25 cellular contexts compared by ENCODE assay signal in the genomic region with DNA sequence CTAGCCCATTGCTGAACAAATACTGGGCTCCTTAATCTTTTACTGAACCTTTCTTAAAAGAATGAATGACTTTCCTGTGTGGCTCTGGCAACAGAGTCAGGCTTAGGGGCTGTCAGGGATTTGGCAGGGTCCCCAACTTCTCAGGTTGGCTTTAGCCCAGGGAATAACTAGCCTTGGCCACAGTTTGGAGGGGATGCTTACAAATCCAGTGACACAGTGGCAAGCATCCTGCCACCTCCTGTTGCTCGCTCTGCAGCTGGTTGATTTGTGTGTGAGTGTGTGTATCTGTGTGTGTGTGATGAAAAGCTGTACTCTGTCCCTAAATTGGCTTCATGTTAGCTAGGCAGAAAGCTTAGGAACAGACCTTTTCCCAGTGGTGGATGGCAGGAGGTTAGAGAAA. TPM values are rescaled to one million over a fixed set of nuclear protein-coding genes. Genes with fewer than 3 reads are reported as not detected.
DNase-seq lines count a peak whose midpoint lies in the region; ATAC-seq, FAIRE-seq and TF ChIP-seq lines count a peak whose summit lies in the region.
"Had no signal": no experiment of that assay in that cellular context is flagged by ENCODE, and none has a peak within 500 bp of the region (broad histone marks: within the 10 kb centered on the region; RNA-seq: fewer than 3 reads in every experiment).

No MANE protein-coding gene starts in this region.

- peak overlapping the region in 4 of 6 donors; percentile 37 to 99 (median 90) for H3K27ac Mint-ChIP-seq in immature natural killer cell
- peak overlapping the region; percentile 59 for H3K27ac Mint-ChIP-seq in stimulated activated memory B cell treated with anti-CD40 and anti-IgM and Interleukin-4, amounts not matched to agents 10 μg/mL and 1 μg/mL and 100 μg/mL, for 72 hours
- H3K27ac Mint-ChIP-seq: activated T-cell treated with anti-CD3 and anti-CD28 coated beads, Interleukin-2, amount 50 U/mL, for 24 hours had no signal

- DNase-seq in NCI-H748 (lab: John Stamatoyannopoulos, UW; ENCODE audit: unreplicated experiment) (peak; percentile 53), NCI-H748 treated with DMSO at 0.1 percent for 48 hours (lab: John Stamatoyannopoulos, UW) (no peak), NCI-H69 (lab: John Stamatoyannopoulos, UW) (peak; percentile 13), immature natural killer cell (no peak), mucosa of gallbladder (ENCODE audit: low spot score) (no peak), HTR-8/SVneo (ENCODE audit: insufficient read length, low spot score) (no peak), mucosa of descending colon (no peak)
- DNase-seq: activated CD8-positive, alpha-beta memory T cell treated with anti-CD3 and anti-CD28 coated beads for 24 hours; activated naive CD4-positive, alpha-beta T cell treated with Interleukin-2 at 50 U/mL for 16 hours; activated T-cell treated with anti-CD3 and anti-CD28 coated beads, Interleukin-2, amount 50 U/mL, for 24 hours; foreskin keratinocyte; GOT3; left lung; NCI-H1105 treated with DMSO at 0.1 percent for 48 hours; NCI-H2171 treated with DMSO at 0.1 percent for 48 hours; NCI-H82; occipital lobe; stimulated activated naive CD4-positive, alpha-beta T cell treated with Interleukin-2 at 50 U/mL for 16 hours; tibial artery had no signal

- H3K27me3 Mint-ChIP-seq in immature natural killer cell (ENCODE audit: low read depth in 3 of 3), result peaks cover 31 to 36% (median 32%) of the 10 kb centered on the region in 3 donors
- H3K27me3 Mint-ChIP-seq in stimulated activated memory B cell treated with anti-CD40 and anti-IgM and Interleukin-4, amounts not matched to agents 10 μg/mL and 1 μg/mL and 100 μg/mL, for 72 hours, result no peaks in the 10 kb centered on the region

- peaks cover 30% of the 10 kb centered on the region for H3K4me1 ChIP-seq in mucosa of descending colon (ENCODE audit: low read depth)
- H3K4me1 ChIP-seq: foreskin keratinocyte had no signal

- peaks cover 52 to 56% of the 10 kb centered on the region in 2 donors for H3K4me1 Mint-ChIP-seq in immature natural killer cell
- H3K4me1 Mint-ChIP-seq in stimulated activated memory B cell treated with anti-CD40 and anti-IgM and Interleukin-4, amounts not matched to agents 10 μg/mL and 1 μg/mL and 100 μg/mL, for 72 hours, result peaks cover 57% of the 10 kb centered on the region

- no peak overlapping the region for H3K4me3 Mint-ChIP-seq in immature natural killer cell
- no peak overlapping the region for H3K4me3 Mint-ChIP-seq in stimulated activated memory B cell treated with anti-CD40 and anti-IgM and Interleukin-4, amounts not matched to agents 10 μg/mL and 1 μg/mL and 100 μg/mL, for 72 hours
- H3K4me3 Mint-ChIP-seq: activated T-cell treated with anti-CD3 and anti-CD28 coated beads, Interleukin-2, amount 50 U/mL, for 24 hours had no signal

- no peak overlapping the region for H3K4me3 ChIP-seq in mucosa of descending colon
- H3K4me3 ChIP-seq: left lung, smooth muscle cell, tibial artery had no signal

- H3K36me3 ChIP-seq in mucosa of descending colon (ENCODE audit: low read depth), result no peaks in the 10 kb centered on the region
- H3K36me3 ChIP-seq: left lung, tibial artery had no signal

- H3K9me3 ChIP-seq in mucosa of descending colon, result no peaks in the 10 kb centered on the region
- H3K9me3 ChIP-seq: left lung, tibial artery had no signal

- intact Hi-C loops in mucosa of descending colon (cut with DNase I, micrococcal nuclease), result no loop called here

- H3K36me3 Mint-ChIP-seq in immature natural killer cell, result peaks cover 0 to 3% (median 0%) of the 10 kb centered on the region in 3 donors
- peaks cover 13% of the 10 kb centered on the region for H3K36me3 Mint-ChIP-seq in stimulated activated memory B cell treated with anti-CD40 and anti-IgM and Interleukin-4, amounts not matched to agents 10 μg/mL and 1 μg/mL and 100 μg/mL, for 72 hours

- no peak for FAIRE-seq in HTR-8/SVneo (lab: Jason Lieb, UNC)
- FAIRE-seq: A204.1, astrocyte, HepG2 had no signal

- no peak for TF ChIP-seq CTCF in mucosa of descending colon (IDR thresholded peaks at IDR 0.05)

- no peaks in the 10 kb centered on the region for H3K9me3 Mint-ChIP-seq in immature natural killer cell
- no peaks in the 10 kb centered on the region for H3K9me3 Mint-ChIP-seq in stimulated activated memory B cell treated with anti-CD40 and anti-IgM and Interleukin-4, amounts not matched to agents 10 μg/mL and 1 μg/mL and 100 μg/mL, for 72 hours
- H3K9me3 Mint-ChIP-seq: activated T-cell treated with anti-CD3 and anti-CD28 coated beads, Interleukin-2, amount 50 U/mL, for 24 hours had no signal

- no peak for ATAC-seq in stimulated activated memory B cell treated with anti-CD40 and anti-IgM and Interleukin-4, amounts not matched to agents 10 μg/mL and 1 μg/mL and 100 μg/mL, for 72 hours
- ATAC-seq in mucosa of descending colon, result no peak
- ATAC-seq: foreskin keratinocyte, HepG2, left lung, Right ventricle myocardium inferior had no signal

RNA-seq across cellular contexts. Expression of a gene that starts 3.6 kb away (rescaled TPM):
- 100 to 1,000 TPM; 147 to 758 (median 582) TPM for polyA plus RNA-seq in immature natural killer cell
- total RNA-seq in mucosa of gallbladder, result 61.1 TPM
- 10 to 100 TPM in 1 of 3 donors, 1 to 10 TPM in 2; 3.6 to 12.6 (median 3.9) TPM for total RNA-seq in mucosa of descending colon
- total RNA-seq: foreskin keratinocyte had no signal
- polyA plus RNA-seq: foreskin keratinocyte had no signal

Comparison
In these comparisons a context has a peak if more than half of its experiments do, and no peak if none do; other contexts are left out.
1. DNase-seq: peak in NCI-H748 (single experiment) and NCI-H69 (single experiment); none in NCI-H748 treated with DMSO at 0.1 percent for 48 hours (single experiment), immature natural killer cell (0 of 3), mucosa of gallbladder (single experiment), HTR-8/SVneo (single experiment) and mucosa of descending colon (0 of 3).